8 cellular contexts compared by ENCODE assay signal in the genomic region with DNA sequence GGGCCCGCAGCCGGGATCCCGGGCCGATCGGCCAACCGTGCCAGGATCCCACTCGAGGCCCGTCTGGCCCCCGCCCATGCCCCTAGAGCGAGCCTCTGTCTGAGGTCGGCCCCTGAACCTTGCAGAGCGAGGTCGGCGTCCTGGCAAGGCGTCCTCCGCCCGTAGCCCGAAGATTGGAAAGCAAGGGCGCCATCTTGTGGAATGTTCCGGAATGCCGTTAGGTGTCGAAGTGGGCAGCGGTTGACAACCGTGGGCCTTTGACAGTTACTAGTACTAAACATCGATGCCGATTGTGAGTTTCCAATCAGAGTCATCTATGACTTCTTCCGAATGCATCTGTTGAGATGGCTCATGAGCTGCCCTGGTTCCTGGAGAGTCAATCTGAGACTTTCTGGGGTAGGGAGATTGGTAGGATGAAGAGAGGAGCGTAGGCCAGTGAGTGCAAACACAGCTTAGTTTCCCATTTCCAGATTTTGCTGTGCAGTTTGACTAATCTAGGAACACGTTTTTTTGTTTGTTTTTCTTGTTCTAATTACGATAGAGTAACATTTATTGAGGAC. TPM values are rescaled to one million over a fixed set of nuclear protein-coding genes. Genes with fewer than 3 reads are reported as not detected.
DNase-seq lines count a peak whose midpoint lies in the region; ATAC-seq and TF ChIP-seq lines count a peak whose summit lies in the region.

No MANE protein-coding gene starts in this region.

- ATAC-seq in GM21717 (IDR thresholded peaks at IDR 0.05; ENCODE audit: unreplicated experiment) (peak; percentile 80), natural killer cell (peak; percentile 67 to 81 (median 69))

- TF ChIP-seq CTCF in RWPE1 (conservative IDR thresholded peaks at IDR 0.05; ENCODE audit: low read depth): peak; percentile 89
- peak; percentile 78 for TF ChIP-seq CTCF in fibroblast of pulmonary artery (IDR thresholded peaks at IDR 0.05; ENCODE audit: low read length, missing control alignments)
- peak; percentile 75 for TF ChIP-seq CTCF in natural killer cell (IDR thresholded peaks at IDR 0.05)

- CTCF ChIA-PET in RWPE1 (lab: Yijun Ruan, JAX): interaction anchor here (0.6 to 4.2 kb wide), 36 partner anchors 35 to 1180 kb away, joined by 3 to 40 read pairs (median 4); no protein-coding TSS in a partner anchor

- peak overlapping the region; percentile 74 for H3K4me3 ChIP-seq in fibroblast of pulmonary artery (replicated peaks; ENCODE audit: low read depth, low read length)

- DNase-seq in DMS79 (lab: John Stamatoyannopoulos, UW) (peak; percentile 30), RWPE1 (ENCODE audit: low spot score) (peak; percentile 87), fibroblast of pulmonary artery (ENCODE audit: low read depth) (peak; percentile 92), natural killer cell (peak; percentile 87)
- peak; percentile 78 for DNase-seq in activated T-helper 9 cell treated with anti-CD3 and anti-CD28 coated beads, Interleukin-2, amount 50 U/mL, for 16 hours (ENCODE audit: low read depth)
- DNase-seq in stimulated activated naive CD4-positive, alpha-beta T cell treated with Interleukin-2 at 50 U/mL for 16 hours (lab: John Stamatoyannopoulos, UW): peak; percentile 88

- peaks cover 15 to 16% of the 10 kb centered on the region in 2 donors for H3K4me1 Mint-ChIP-seq in natural killer cell

- no peaks in the 10 kb centered on the region for H3K36me3 Mint-ChIP-seq in natural killer cell

- peak overlapping the region; percentile 84 to 90 for H3K27ac Mint-ChIP-seq in natural killer cell

- TF ChIP-seq EP300 in Ishikawa (IDR thresholded peaks at IDR 0.05; ENCODE audit: borderline replicate concordance): no peak

- H3K27ac ChIP-seq in RWPE1: peak overlapping the region; percentile 94

- POLR2A ChIA-PET in RWPE1 (lab: Yijun Ruan, JAX; ENCODE audit: low non-redundant PET): interaction anchor here (0.9 to 1.7 kb wide), 4 partner anchors 146 to 1163 kb away, joined by 3 to 6 read pairs (median 5); no protein-coding TSS in a partner anchor

- intact Hi-C loops in natural killer cell (cut with micrococcal nuclease): loop anchor here (1.0 to 5.0 kb wide), 4 partner anchors 574 to 1554 kb away; a partner anchor contains a TSS

- H3K4me3 Mint-ChIP-seq in natural killer cell: peak overlapping the region; percentile 91

- TF ChIP-seq RAD21 in Ishikawa (IDR thresholded peaks at IDR 0.05; ENCODE audit: low read depth): peak; percentile 89

- no peaks in the 10 kb centered on the region for H3K9me3 Mint-ChIP-seq in natural killer cell

- H3K27me3 Mint-ChIP-seq in natural killer cell (ENCODE audit: low read depth in 2 of 2): peaks cover 6 to 22% of the 10 kb centered on the region in 2 donors

TF ChIP-seq in Ishikawa, 13 proteins besides CTCF, POLR2A, EP300 and RAD21:
- TF ChIP-seq, protein P1, sequence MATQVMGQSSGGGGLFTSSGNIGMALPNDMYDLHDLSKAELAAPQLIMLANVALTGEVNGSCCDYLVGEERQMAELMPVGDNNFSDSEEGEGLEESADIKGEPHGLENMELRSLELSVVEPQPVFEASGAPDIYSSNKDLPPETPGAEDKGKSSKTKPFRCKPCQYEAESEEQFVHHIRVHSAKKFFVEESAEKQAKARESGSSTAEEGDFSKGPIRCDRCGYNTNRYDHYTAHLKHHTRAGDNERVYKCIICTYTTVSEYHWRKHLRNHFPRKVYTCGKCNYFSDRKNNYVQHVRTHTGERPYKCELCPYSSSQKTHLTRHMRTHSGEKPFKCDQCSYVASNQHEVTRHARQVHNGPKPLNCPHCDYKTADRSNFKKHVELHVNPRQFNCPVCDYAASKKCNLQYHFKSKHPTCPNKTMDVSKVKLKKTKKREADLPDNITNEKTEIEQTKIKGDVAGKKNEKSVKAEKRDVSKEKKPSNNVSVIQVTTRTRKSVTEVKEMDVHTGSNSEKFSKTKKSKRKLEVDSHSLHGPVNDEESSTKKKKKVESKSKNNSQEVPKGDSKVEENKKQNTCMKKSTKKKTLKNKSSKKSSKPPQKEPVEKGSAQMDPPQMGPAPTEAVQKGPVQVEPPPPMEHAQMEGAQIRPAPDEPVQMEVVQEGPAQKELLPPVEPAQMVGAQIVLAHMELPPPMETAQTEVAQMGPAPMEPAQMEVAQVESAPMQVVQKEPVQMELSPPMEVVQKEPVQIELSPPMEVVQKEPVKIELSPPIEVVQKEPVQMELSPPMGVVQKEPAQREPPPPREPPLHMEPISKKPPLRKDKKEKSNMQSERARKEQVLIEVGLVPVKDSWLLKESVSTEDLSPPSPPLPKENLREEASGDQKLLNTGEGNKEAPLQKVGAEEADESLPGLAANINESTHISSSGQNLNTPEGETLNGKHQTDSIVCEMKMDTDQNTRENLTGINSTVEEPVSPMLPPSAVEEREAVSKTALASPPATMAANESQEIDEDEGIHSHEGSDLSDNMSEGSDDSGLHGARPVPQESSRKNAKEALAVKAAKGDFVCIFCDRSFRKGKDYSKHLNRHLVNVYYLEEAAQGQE (IDR thresholded peaks at IDR 0.05; ENCODE audit: low read depth): no peak
- TF ChIP-seq FOXM1 (IDR thresholded peaks at IDR 0.05; ENCODE audit: borderline replicate concordance, low read depth) (no peak), TEAD4 (IDR thresholded peaks at IDR 0.05) (peak; percentile 72), TCF12 (IDR thresholded peaks at IDR 0.05; ENCODE audit: low read depth) (no peak), CEBPB (IDR thresholded peaks at IDR 0.05) (no peak), ZBTB7A (IDR thresholded peaks at IDR 0.05; ENCODE audit: low read depth) (no peak), CREB1 (IDR thresholded peaks at IDR 0.05; ENCODE audit: low read depth) (no peak), TAF1 (IDR thresholded peaks at IDR 0.05; ENCODE audit: low read depth) (no peak), NFIC (IDR thresholded peaks at IDR 0.05) (0 out of 2 replicates have a peak, but pooled peaks have one; percentile 4), EGR1 (IDR thresholded peaks at IDR 0.05) (no peak), YY1 (IDR thresholded peaks at IDR 0.05; ENCODE audit: low read depth) (peak; percentile 78)
- TF ChIP-seq, protein P2, sequence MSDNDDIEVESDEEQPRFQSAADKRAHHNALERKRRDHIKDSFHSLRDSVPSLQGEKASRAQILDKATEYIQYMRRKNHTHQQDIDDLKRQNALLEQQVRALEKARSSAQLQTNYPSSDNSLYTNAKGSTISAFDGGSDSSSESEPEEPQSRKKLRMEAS (IDR thresholded peaks at IDR 0.05): peak; percentile 70; the same call in 1 of the 2 replicates
- TF ChIP-seq, protein P3, sequence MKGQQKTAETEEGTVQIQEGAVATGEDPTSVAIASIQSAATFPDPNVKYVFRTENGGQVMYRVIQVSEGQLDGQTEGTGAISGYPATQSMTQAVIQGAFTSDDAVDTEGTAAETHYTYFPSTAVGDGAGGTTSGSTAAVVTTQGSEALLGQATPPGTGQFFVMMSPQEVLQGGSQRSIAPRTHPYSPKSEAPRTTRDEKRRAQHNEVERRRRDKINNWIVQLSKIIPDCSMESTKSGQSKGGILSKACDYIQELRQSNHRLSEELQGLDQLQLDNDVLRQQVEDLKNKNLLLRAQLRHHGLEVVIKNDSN (IDR thresholded peaks at IDR 0.05): no peak; the same call in 1 of the 2 replicates

RNA-seq across cellular contexts. Expression of a gene that starts 0.9 kb away (rescaled TPM):
- 10 to 100 TPM; 18.3 to 30.0 (median 22.0) TPM for total RNA-seq in natural killer cell

RNA-seq across cellular contexts. Expression of a gene that starts 30.4 kb away (rescaled TPM):
- 1 to 10 TPM; 1.7 to 6.1 (median 1.8) TPM for total RNA-seq in natural killer cell

Comparison
In these comparisons a context has a peak if more than half of its experiments do, and no peak if none do; other contexts are left out.
1. Peak in every context shown above with its lines: DNase-seq, ATAC-seq, H3K4me3 ChIP-seq and H3K27ac ChIP-seq.
2. DNase-seq: peak in every context shown above with its lines; median percentile 92 in fibroblast of pulmonary artery; 88 in stimulated activated naive CD4-positive, alpha-beta T cell treated with Interleukin-2 at 50 U/mL for 16 hours; 87 in RWPE1; 87 in natural killer cell; 78 in activated T-helper 9 cell treated with anti-CD3 and anti-CD28 coated beads, Interleukin-2, amount 50 U/mL, for 16 hours; 30 in DMS79.